23 cellular contexts compared by ENCODE assay signal in the genomic region with DNA sequence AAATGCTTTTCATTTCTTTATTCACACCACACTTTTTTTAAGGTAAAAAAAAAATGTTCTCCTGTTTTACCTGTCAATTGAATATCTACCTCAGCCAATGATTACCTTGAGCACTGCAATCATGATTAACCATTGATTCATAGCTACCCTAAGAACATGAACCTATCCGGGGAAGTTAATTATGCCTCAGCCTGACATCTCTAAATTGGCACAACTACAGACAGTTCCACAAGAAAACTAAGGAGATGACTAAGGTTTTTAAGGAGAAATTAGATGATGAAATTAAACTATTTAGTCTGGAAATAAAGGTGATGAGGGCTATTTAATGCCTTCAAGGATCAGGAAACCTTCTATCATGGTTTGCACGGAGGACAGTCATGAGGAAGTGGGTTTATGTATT.
DNase-seq lines count a peak whose midpoint lies in the region; ATAC-seq, FAIRE-seq and TF ChIP-seq lines count a peak whose summit lies in the region.
"Had no signal": no experiment of that assay in that cellular context is flagged by ENCODE, and none has a peak within 500 bp of the region (broad histone marks: within the 10 kb centered on the region; RNA-seq: fewer than 3 reads in every experiment).

No MANE protein-coding gene starts in this region.

- TF ChIP-seq CTCF in RWPE2 (IDR thresholded peaks at IDR 0.05; ENCODE audit: poor library complexity, severe bottlenecking) (no peak), bronchial epithelial cell (IDR thresholded peaks at IDR 0.05; ENCODE audit: insufficient read depth, low read length, severe bottlenecking) (no peak), keratinocyte (optimal IDR thresholded peaks at IDR 0.05 in 1 of 3, IDR thresholded peaks at IDR 0.05 in 1 of 3, conservative IDR thresholded peaks at IDR 0.05 in 1 of 3; ENCODE audit: extremely low read depth in 1 of 3, insufficient read depth in 2 of 3, low read length in 3 of 3) (no peak), mucosa of descending colon (IDR thresholded peaks at IDR 0.05) (no peak)

- DNase-seq in GM23248: peak; percentile 52
- no peak for DNase-seq in RWPE2 (ENCODE audit: low spot score)
- DNase-seq in bronchial epithelial cell (ENCODE audit: low read depth): peak; percentile 93
- no peak for DNase-seq in keratinocyte (ENCODE audit: low read depth, low spot score)
- no peak for DNase-seq in AML-193 (lab: John Stamatoyannopoulos, UW)
- no peak for DNase-seq in mucosa of descending colon
- no peak for DNase-seq in activated effector memory CD4-positive, alpha-beta T cell treated with anti-CD3 and anti-CD28 coated beads, Interleukin-2, amount 50 U/mL, for 16 hours
- DNase-seq: BE2C, DMS79, HFFc6, KBM-7, NCI-H1105, NCI-H146, NCI-H2029, NCI-H2227 treated with DMSO at 0.1 percent for 48 hours, NCI-H510A treated with DMSO at 0.1 percent for 48 hours, NCI-H748 treated with DMSO at 0.1 percent for 48 hours had no signal

- H4K20me1 ChIP-seq in GM23248 (ENCODE audit: insufficient read depth): no peaks in the 10 kb centered on the region
- no peaks in the 10 kb centered on the region for H4K20me1 ChIP-seq in keratinocyte (ENCODE audit: control insufficient read depth, extremely low read depth, insufficient read depth, low read length)

- no peaks in the 10 kb centered on the region for H3K9me3 ChIP-seq in GM23248 (ENCODE audit: low read depth)
- H3K9me3 ChIP-seq in RWPE2 (ENCODE audit: severe bottlenecking): peaks cover 3% of the 10 kb centered on the region
- H3K9me3 ChIP-seq in keratinocyte (ENCODE audit: control insufficient read depth, low read depth, low read length): no peaks in the 10 kb centered on the region
- peaks cover 2% of the 10 kb centered on the region for H3K9me3 ChIP-seq in mucosa of descending colon
- H3K9me3 ChIP-seq: BE2C, SJSA1 had no signal

- intact Hi-C loops in mucosa of descending colon (cut with DNase I, micrococcal nuclease): loop anchor here in 1 of 2 donors (10.0 kb wide), 1 partner anchor 319 kb away; a partner anchor contains a TSS

- dilution Hi-C loops in keratinocyte (cut with MboI; ENCODE audit: extremely low pct_ligation_motif_present, low sequenced_read_pairs): loop anchor here (10.0 kb wide), 1 partner anchor 309 kb away; no protein-coding TSS in a partner anchor

- no peak overlapping the region for H3K4me3 ChIP-seq in GM23248
- H3K4me3 ChIP-seq in RWPE2 (ENCODE audit: severe bottlenecking): no peak overlapping the region
- no peak overlapping the region for H3K4me3 ChIP-seq in bronchial epithelial cell (ENCODE audit: low read depth, low read length)
- no peak overlapping the region for H3K4me3 ChIP-seq in keratinocyte (ENCODE audit: control insufficient read depth in 2 of 3, extremely low read depth in 1 of 3, insufficient read depth in 2 of 3, low read depth in 1 of 3, low read length in 3 of 3)
- no peak overlapping the region for H3K4me3 ChIP-seq in mucosa of descending colon
- H3K4me3 ChIP-seq: SJSA1 had no signal

- H3K4me2 ChIP-seq in GM23248 (ENCODE audit: unreplicated experiment): no peak overlapping the region
- H3K4me2 ChIP-seq in keratinocyte (ENCODE audit: control insufficient read depth, extremely low read depth, insufficient read depth, low read depth, low read length): no peak overlapping the region

- H3K9me1 ChIP-seq in keratinocyte (ENCODE audit: control insufficient read depth, extremely low read depth, insufficient read depth, low read length): no peaks in the 10 kb centered on the region

- H2AFZ ChIP-seq in GM23248: no peak overlapping the region
- H2AFZ ChIP-seq in keratinocyte (ENCODE audit: control insufficient read depth, low read length): no peak overlapping the region

- H3K36me3 ChIP-seq in GM23248 (ENCODE audit: low read depth): no peaks in the 10 kb centered on the region
- H3K36me3 ChIP-seq in RWPE2 (ENCODE audit: low read depth): no peaks in the 10 kb centered on the region
- H3K36me3 ChIP-seq in bronchial epithelial cell (ENCODE audit: control insufficient read depth, insufficient read depth, low read length): no peaks in the 10 kb centered on the region
- no peaks in the 10 kb centered on the region for H3K36me3 ChIP-seq in keratinocyte (ENCODE audit: control insufficient read depth in 2 of 2, extremely low read depth in 1 of 2, insufficient read depth in 2 of 2, low read length in 2 of 2)
- H3K36me3 ChIP-seq in mucosa of descending colon (ENCODE audit: low read depth): no peaks in the 10 kb centered on the region
- H3K36me3 ChIP-seq: BE2C, SJSA1 had no signal

- H3K9ac ChIP-seq in GM23248: no peak overlapping the region
- H3K9ac ChIP-seq in keratinocyte (ENCODE audit: control insufficient read depth, extremely low read depth, insufficient read depth, low read length): no peak overlapping the region

- H3K27ac ChIP-seq in GM23248: no peak overlapping the region
- H3K27ac ChIP-seq in RWPE2 (ENCODE audit: poor library complexity, severe bottlenecking): peak overlapping the region; percentile 51
- H3K27ac ChIP-seq in keratinocyte (ENCODE audit: control insufficient read depth, insufficient read depth, low read length): peak overlapping the region; percentile 65
- H3K27ac ChIP-seq: SJSA1 had no signal

- H3K27me3 ChIP-seq in GM23248 (replicated peaks; ENCODE audit: insufficient read depth) (no peaks in the 10 kb centered on the region), RWPE2 (ENCODE audit: insufficient read depth, poor library complexity, severe bottlenecking) (no peaks in the 10 kb centered on the region), bronchial epithelial cell (ENCODE audit: control insufficient read depth, insufficient read depth, low read length) (no peaks in the 10 kb centered on the region), keratinocyte (ENCODE audit: control insufficient read depth, extremely low read depth, insufficient read depth, low read length) (no peaks in the 10 kb centered on the region)
- H3K27me3 ChIP-seq: SJSA1 had no signal

- in situ Hi-C loops in GM23248 (cut with MboI): loop anchor here (10.0 to 25.0 kb wide), 3 partner anchors 309 to 1149 kb away; no protein-coding TSS in a partner anchor

- peaks cover 9% of the 10 kb centered on the region for H3K4me1 ChIP-seq in GM23248 (ENCODE audit: insufficient read depth)
- H3K4me1 ChIP-seq in RWPE2 (ENCODE audit: insufficient read depth, poor library complexity, severe bottlenecking): peaks cover 13% of the 10 kb centered on the region
- H3K4me1 ChIP-seq in keratinocyte (ENCODE audit: control insufficient read depth, extremely low read depth, insufficient read depth, low read length): peaks cover 14% of the 10 kb centered on the region
- no peaks in the 10 kb centered on the region for H3K4me1 ChIP-seq in mucosa of descending colon (ENCODE audit: low read depth)
- H3K4me1 ChIP-seq: BE2C had no signal

- peak; percentile 90 for ATAC-seq in RWPE2 (ENCODE audit: low read depth)
- no peak for ATAC-seq in mucosa of descending colon
- no peak for ATAC-seq in GM21717 (IDR thresholded peaks at IDR 0.05; ENCODE audit: unreplicated experiment)
- ATAC-seq: Panc1 had no signal

- FAIRE-seq in bronchial epithelial cell (lab: Jason Lieb, UNC): no peak
- FAIRE-seq in keratinocyte (lab: Jason Lieb, UNC): peak; percentile 48
- FAIRE-seq: A204.1, GM19239, H54 had no signal

- no peaks in the 10 kb centered on the region for H3K9me2 ChIP-seq in GM23248 (ENCODE audit: insufficient read depth)

- WGBS in GM23248 (ENCODE audit: low coverage in 1 of 2, low lambda C conversion rate in 2 of 2, missing lambda C conversion rate in 2 of 2), 2 experiments: 11 to 21% methylated on average over 2 of the region's 2 CpGs

- no peaks in the 10 kb centered on the region for H3F3A ChIP-seq in GM23248 (ENCODE audit: insufficient read depth)

- H3K79me2 ChIP-seq in GM23248 (ENCODE audit: insufficient read depth): no peaks in the 10 kb centered on the region
- no peaks in the 10 kb centered on the region for H3K79me2 ChIP-seq in keratinocyte (ENCODE audit: control insufficient read depth, insufficient read depth, low read length)

Comparison
In these comparisons a context has a peak if more than half of its experiments do, and no peak if none do; other contexts are left out.
1. DNase-seq: peak in GM23248 (single experiment) and bronchial epithelial cell (single experiment); none in RWPE2 (single experiment), keratinocyte (single experiment), AML-193 (0 of 2), mucosa of descending colon (0 of 3) and activated effector memory CD4-positive, alpha-beta T cell treated with anti-CD3 and anti-CD28 coated beads, Interleukin-2, amount 50 U/mL, for 16 hours (single experiment).